Comparison of ENCODE assay signal across 24 cellular contexts in genomic region chr20:62517901-62518610, GRCh38. TPM values are rescaled to one million over a fixed set of nuclear protein-coding genes. Genes with fewer than 3 reads are reported as not detected.
"Had no signal": no experiment of that assay in that cellular context is flagged by ENCODE, and none has a peak within 500 bp of the region (broad histone marks: within the 10 kb centered on the region; RNA-seq: fewer than 3 reads in every experiment).

No MANE protein-coding gene starts in this region.

- H3K27ac Mint-ChIP-seq: natural killer cell, type B pancreatic cell had no signal

- H3K36me3 Mint-ChIP-seq: natural killer cell, type B pancreatic cell had no signal

- H3K27me3 ChIP-seq: ovary, thyroid gland had no signal

- ATAC-seq: left lobe of liver, natural killer cell, sciatic nerve had no signal

- H3K4me1 ChIP-seq: suprapubic skin, thyroid gland had no signal

- H3K36me3 ChIP-seq: heart left ventricle, ovary, suprapubic skin, thyroid gland had no signal

- H3K27ac ChIP-seq: coronary artery, heart left ventricle, ovary, suprapubic skin, thyroid gland had no signal

- DNase-seq: central memory CD4-positive, alpha-beta T cell; effector CD8-positive, alpha-beta T cell; foreskin melanocyte; heart left ventricle; hippocampal formation; mesenchymal stem cell; natural killer cell; nucleus accumbens; ovary; small intestine; stimulated activated CD4-positive, alpha-beta T cell treated with anti-CD3 and anti-CD28 coated beads, Interleukin-2, amount 100 ng/mL, for 48 hours; stimulated activated naive CD4-positive, alpha-beta T cell treated with Interleukin-2 at 50 U/mL for 16 hours; thyroid gland had no signal

- H3K4me3 ChIP-seq: coronary artery, heart left ventricle, lung, ovary, suprapubic skin, thyroid gland had no signal

- H3K4me1 Mint-ChIP-seq: natural killer cell had no signal

- H3K9me3 Mint-ChIP-seq: natural killer cell, neural crest cell, type B pancreatic cell had no signal

- H3K4me3 Mint-ChIP-seq: natural killer cell, neural crest cell, type B pancreatic cell had no signal

- H3K9me3 ChIP-seq: heart left ventricle, ovary, suprapubic skin, thyroid gland had no signal

RNA-seq across cellular contexts. Expression of gene GATA5, which starts 42.3 kb away (rescaled TPM):
- total RNA-seq: chondrocyte, dermis microvascular lymphatic vessel endothelial cell, glomerular endothelial cell, kidney epithelial cell, natural killer cell, neural crest cell had no signal
